ENCODE assay signal across 9 cellular contexts in the genomic region with DNA sequence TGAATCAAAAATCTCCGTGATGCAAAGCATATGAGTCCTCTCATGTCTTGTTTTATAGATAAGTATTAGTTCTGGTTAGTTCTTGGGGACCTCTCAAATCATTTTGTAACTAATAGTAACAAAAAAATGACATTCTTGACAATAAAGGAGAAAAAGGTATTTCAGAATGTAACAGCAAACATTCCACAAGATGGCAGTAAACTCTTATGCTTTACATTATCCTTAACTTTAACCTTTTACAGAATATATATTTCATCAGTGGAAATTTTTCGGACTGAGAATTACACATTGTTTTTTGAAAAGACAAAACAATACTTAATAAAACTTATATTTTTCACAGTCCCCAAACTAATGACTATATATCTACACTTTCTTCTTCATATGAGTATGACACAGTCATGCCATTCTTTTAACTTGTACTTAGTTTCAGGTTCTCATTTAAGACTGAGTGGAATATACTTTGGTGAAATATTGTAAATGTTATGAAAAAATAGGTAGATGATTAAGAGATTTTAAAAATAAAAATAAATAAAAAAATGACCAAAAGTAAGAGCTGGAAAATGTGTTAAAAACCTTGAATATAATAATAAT.
DNase-seq lines count a peak whose midpoint lies in the region; ATAC-seq and TF ChIP-seq lines count a peak whose summit lies in the region.
"Had no signal": no experiment of that assay in that cellular context is flagged by ENCODE, and none has a peak within 500 bp of the region (broad histone marks: within the 10 kb centered on the region; RNA-seq: fewer than 3 reads in every experiment).

No MANE protein-coding gene starts in this region.

- H3K4me1 Mint-ChIP-seq in stimulated activated memory B cell treated with anti-CD40 and anti-IgM and Interleukin-4, amounts not matched to agents 10 μg/mL and 1 μg/mL and 100 μg/mL, for 72 hours, result no peaks in the 10 kb centered on the region
- no peaks in the 10 kb centered on the region for H3K4me1 Mint-ChIP-seq in T-helper 2 cell treated with Interferon-gamma antibody and Interleukin-4, amounts not matched to agents 5 μg/mL and 100 μg/mL, for 36 hours (ENCODE audit: low read depth)

- H3K4me3 ChIP-seq in H7 (ENCODE audit: insufficient read depth, low read depth, low read length), result no peak overlapping the region
- no peak overlapping the region for H3K4me3 ChIP-seq in Panc1 (ENCODE audit: low read depth in 2 of 2, low read length in 2 of 2)

- H3K36me3 ChIP-seq in H7 (replicated peaks; ENCODE audit: control insufficient read depth, insufficient read depth, low read length) (no peaks in the 10 kb centered on the region), Panc1 (ENCODE audit: control insufficient read depth, insufficient read depth, low read length) (no peaks in the 10 kb centered on the region)

- intact Hi-C loops in Panc1 (cut with micrococcal nuclease; ENCODE audit: unreplicated experiment), result no loop called here

- no peaks in the 10 kb centered on the region for H3K9me3 ChIP-seq in Panc1 (ENCODE audit: control insufficient read depth, insufficient read depth, low read depth, low read length)

- no peaks in the 10 kb centered on the region for H3K4me1 ChIP-seq in Panc1 (ENCODE audit: control insufficient read depth, insufficient read depth, low read length)

- H3K27me3 ChIP-seq in H7 (ENCODE audit: control insufficient read depth, insufficient read depth, low read length) (no peaks in the 10 kb centered on the region), Panc1 (ENCODE audit: control insufficient read depth, insufficient read depth, low read length) (no peaks in the 10 kb centered on the region)

- no peaks in the 10 kb centered on the region for H3K9me3 Mint-ChIP-seq in stimulated activated memory B cell treated with anti-CD40 and anti-IgM and Interleukin-4, amounts not matched to agents 10 μg/mL and 1 μg/mL and 100 μg/mL, for 72 hours
- H3K9me3 Mint-ChIP-seq in T-helper 2 cell treated with Interferon-gamma antibody and Interleukin-4, amounts not matched to agents 5 μg/mL and 100 μg/mL, for 36 hours, result no peaks in the 10 kb centered on the region

- no peak for ATAC-seq in Panc1
- ATAC-seq in stimulated activated memory B cell treated with anti-CD40 and anti-IgM and Interleukin-4, amounts not matched to agents 10 μg/mL and 1 μg/mL and 100 μg/mL, for 72 hours, result no peak

- TF ChIP-seq CTCF in Panc1 (IDR thresholded peaks at IDR 0.05), result peak; percentile 43; the same call in 1 of the 2 replicates

- no peaks in the 10 kb centered on the region for H3K36me3 Mint-ChIP-seq in stimulated activated memory B cell treated with anti-CD40 and anti-IgM and Interleukin-4, amounts not matched to agents 10 μg/mL and 1 μg/mL and 100 μg/mL, for 72 hours
- H3K36me3 Mint-ChIP-seq in T-helper 2 cell treated with Interferon-gamma antibody and Interleukin-4, amounts not matched to agents 5 μg/mL and 100 μg/mL, for 36 hours (ENCODE audit: low read depth), result no peaks in the 10 kb centered on the region

- H3K4me3 Mint-ChIP-seq in stimulated activated memory B cell treated with anti-CD40 and anti-IgM and Interleukin-4, amounts not matched to agents 10 μg/mL and 1 μg/mL and 100 μg/mL, for 72 hours, result no peak overlapping the region
- H3K4me3 Mint-ChIP-seq in T-helper 2 cell treated with Interferon-gamma antibody and Interleukin-4, amounts not matched to agents 5 μg/mL and 100 μg/mL, for 36 hours, result no peak overlapping the region

- H3K27me3 Mint-ChIP-seq in stimulated activated memory B cell treated with anti-CD40 and anti-IgM and Interleukin-4, amounts not matched to agents 10 μg/mL and 1 μg/mL and 100 μg/mL, for 72 hours, result no peaks in the 10 kb centered on the region
- H3K27me3 Mint-ChIP-seq in T-helper 2 cell treated with Interferon-gamma antibody and Interleukin-4, amounts not matched to agents 5 μg/mL and 100 μg/mL, for 36 hours (ENCODE audit: low read depth), result no peaks in the 10 kb centered on the region

- no TSS peak for BruUV-seq in Panc1 (replicated peaks; lab: Mats Ljungman, UMichigan)

- DNase-seq in ACHN (peak; percentile 45), H7 (peak; percentile 13), Panc1 (ENCODE audit: low read depth, low spot score) (peak; percentile 18), fibroblast of peridontal ligament (ENCODE audit: extremely low read depth) (peak; percentile 75), HK-2 (ENCODE audit: unreplicated experiment) (no peak)
- no peak for DNase-seq in stimulated activated naive CD4-positive, alpha-beta T cell treated with Interleukin-2 at 50 U/mL for 16 hours (lab: John Stamatoyannopoulos, UW)
- no peak for DNase-seq in T-helper 2 cell treated with Interferon-gamma antibody and Interleukin-4, amounts not matched to agents 5 μg/mL and 100 μg/mL, for 36 hours (ENCODE audit: low spot score)
- DNase-seq: cerebellar nuclear complex had no signal

- no peak overlapping the region for H3K27ac Mint-ChIP-seq in stimulated activated memory B cell treated with anti-CD40 and anti-IgM and Interleukin-4, amounts not matched to agents 10 μg/mL and 1 μg/mL and 100 μg/mL, for 72 hours
- no peak overlapping the region for H3K27ac Mint-ChIP-seq in T-helper 2 cell treated with Interferon-gamma antibody and Interleukin-4, amounts not matched to agents 5 μg/mL and 100 μg/mL, for 36 hours

- CTCF ChIA-PET in Panc1 (lab: Charles Lee), result no interaction called here

- H3K27ac ChIP-seq in Panc1 (ENCODE audit: low read length), result no peak overlapping the region

- POLR2A ChIA-PET in Panc1 (lab: Charles Lee), result no interaction called here

- in situ Hi-C loops in ACHN (cut with HindIII; ENCODE audit: low pct_ligation_motif_present, low pct_unique_long_range_greater_than_20kb, low sequenced_read_pairs), result no loop called here
- in situ Hi-C loops in Panc1 (cut with HindIII; ENCODE audit: low pct_unique_long_range_greater_than_20kb, low sequenced_read_pairs), result no loop called here

Comparison
In these comparisons a context has a peak if more than half of its experiments do, and no peak if none do; other contexts are left out.
1. DNase-seq: peak in ACHN (single experiment), H7 (single experiment), Panc1 (single experiment) and fibroblast of peridontal ligament (single experiment); none in stimulated activated naive CD4-positive, alpha-beta T cell treated with Interleukin-2 at 50 U/mL for 16 hours (single experiment), HK-2 (single experiment) and T-helper 2 cell treated with Interferon-gamma antibody and Interleukin-4, amounts not matched to agents 5 μg/mL and 100 μg/mL, for 36 hours (single experiment).